ENCODE assay signal across 8 cellular contexts in the genomic region with DNA sequence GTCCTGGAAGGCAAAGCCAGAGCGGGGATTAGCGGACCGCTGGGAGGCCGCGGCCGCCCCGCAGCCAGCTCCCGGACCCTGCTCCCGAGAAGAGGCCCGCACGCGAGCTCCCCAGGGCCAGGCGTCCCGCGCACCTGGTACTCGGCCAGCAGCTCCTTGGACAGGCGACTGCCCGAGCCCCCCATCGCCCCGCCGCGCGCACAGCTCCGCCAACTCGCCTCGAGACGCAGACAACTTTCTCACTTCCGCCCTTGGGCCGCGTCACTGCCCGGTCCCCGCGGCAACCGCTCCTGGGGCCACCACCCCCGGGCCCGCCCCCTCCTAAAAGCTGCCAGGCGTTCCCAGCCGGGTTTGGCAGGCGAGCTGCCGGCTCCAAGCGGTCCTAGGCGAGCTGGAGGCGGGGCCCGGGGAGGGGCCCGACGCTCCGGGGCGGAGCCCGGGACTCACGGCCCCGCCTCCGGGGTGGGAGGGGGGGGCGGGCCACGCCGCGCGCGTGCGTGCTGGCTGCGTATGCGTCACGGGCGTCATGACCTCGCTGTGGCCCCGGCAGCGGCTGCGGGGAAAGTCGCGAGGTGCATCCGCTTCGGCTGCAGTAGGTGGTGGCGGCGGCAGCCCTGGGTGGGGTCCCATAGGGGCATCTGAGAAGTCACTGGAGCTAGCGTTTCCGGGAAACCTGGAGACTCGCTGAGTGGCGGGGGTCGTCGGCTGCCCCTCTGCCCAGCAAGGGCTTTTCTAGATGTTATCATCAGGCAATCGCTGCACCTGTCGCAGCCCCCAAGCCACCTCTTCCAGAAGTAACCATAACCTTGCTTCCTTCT. TPM values are rescaled to one million over a fixed set of nuclear protein-coding genes. Genes with fewer than 3 reads are reported as not detected.
A peak's percentile ranks its signal among the peaks of the same experiment; 100 is the strongest.
DNase-seq lines count a peak whose midpoint lies in the region; ATAC-seq and TF ChIP-seq lines count a peak whose summit lies in the region.

A gene (minus strand): TSS at position 241 of the 818 bp plus-strand sequence. CDS start 56 bp downstream, at position 185.
A gene with protein sequence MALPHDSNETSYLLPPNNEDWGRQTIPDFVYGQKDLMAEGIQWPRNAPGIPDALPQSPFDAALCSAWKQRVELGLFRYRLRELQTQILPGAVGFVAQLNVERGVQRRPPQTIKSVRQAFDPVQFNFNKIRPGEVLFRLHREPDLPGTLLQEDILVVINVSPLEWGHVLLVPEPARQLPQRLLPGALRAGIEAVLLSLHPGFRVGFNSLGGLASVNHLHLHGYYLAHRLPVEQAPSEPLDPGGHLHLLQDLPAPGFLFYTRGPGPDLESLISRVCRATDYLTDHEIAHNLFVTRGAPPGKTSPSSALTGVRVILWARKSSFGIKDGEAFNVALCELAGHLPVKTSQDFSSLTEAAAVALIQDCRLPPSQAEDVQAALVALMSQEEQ (plus strand): TSS at position 509 of the 818 bp plus-strand sequence. CDS start 6,700 bp downstream, outside the sequence.

- ATAC-seq in GM21786 (IDR thresholded peaks at IDR 0.05; ENCODE audit: unreplicated experiment) (peak; percentile 85), Panc1 (peak; percentile 79)
- peak; percentile 89 to 92 for ATAC-seq in activated T-cell treated with anti-CD3 and anti-CD28 coated beads, Interleukin-2, amount 50 U/mL, for 4 hours

- H3K9me3 Mint-ChIP-seq in activated T-cell treated with anti-CD3 and anti-CD28 coated beads, Interleukin-2, amount 50 U/mL, for 4 hours, result no peaks in the 10 kb centered on the region

- peak within 1 kb of the TSS; percentile 94 for H3K4me3 Mint-ChIP-seq in activated T-cell treated with anti-CD3 and anti-CD28 coated beads, Interleukin-2, amount 50 U/mL, for 4 hours

- peak within 1 kb of the TSS; percentile 73 for H3K4me2 ChIP-seq in KMS-11

- H3K4me1 Mint-ChIP-seq in activated T-cell treated with anti-CD3 and anti-CD28 coated beads, Interleukin-2, amount 50 U/mL, for 4 hours (ENCODE audit: low read depth), result peaks cover 49% of the 10 kb centered on the region

- H3K9me3 ChIP-seq in Panc1 (ENCODE audit: control insufficient read depth, insufficient read depth, low read depth, low read length), result no peaks in the 10 kb centered on the region
- no peaks in the 10 kb centered on the region for H3K9me3 ChIP-seq in esophagus (ENCODE audit: control insufficient read depth in 2 of 2, insufficient read depth in 1 of 2, low read depth in 1 of 2, low read length in 1 of 2)
- H3K9me3 ChIP-seq in muscle layer of colon (ENCODE audit: low read length), result no peaks in the 10 kb centered on the region

- H3K27ac ChIP-seq in KMS-11 (peak within 1 kb of the TSS; percentile 58), Panc1 (ENCODE audit: low read length) (peak within 1 kb of the TSS; percentile 99), esophagus (ENCODE audit: low read depth in 2 of 2, low read length in 1 of 2) (peak within 1 kb of the TSS; percentile 94 to 98), muscle layer of colon (ENCODE audit: low read depth, low read length) (peak within 1 kb of the TSS; percentile 79)

- WGBS in esophagus, 2 donors, result 0 to 1% methylated on average over 65 to 81 of the region's 81 CpGs

- H3K36me3 ChIP-seq in KMS-11 (ENCODE audit: insufficient read depth), result no peaks in the 10 kb centered on the region
- no peaks in the 10 kb centered on the region; the same call in 1 of the 2 replicates for H3K36me3 ChIP-seq in Panc1 (ENCODE audit: control insufficient read depth, insufficient read depth, low read length)
- peaks cover 0 to 17% of the 10 kb centered on the region in 2 donors for H3K36me3 ChIP-seq in esophagus (ENCODE audit: control insufficient read depth in 2 of 2, insufficient read depth in 2 of 2, low read length in 1 of 2)
- peaks cover 35% of the 10 kb centered on the region for H3K36me3 ChIP-seq in muscle layer of colon (ENCODE audit: insufficient read depth, low read length)

- POLR2A ChIA-PET in Panc1 (lab: Charles Lee), result interaction anchor here (0.6 to 1.9 kb wide), 11 partner anchors 9 to 421 kb away, joined by 3 to 10 read pairs (median 4); a partner anchor contains a TSS

- H2AFZ ChIP-seq in KMS-11 (ENCODE audit: low read depth), result peak within 1 kb of the TSS; percentile 90

- CTCF ChIA-PET in Panc1 (lab: Charles Lee), result interaction anchor here (0.6 to 1.3 kb wide), 6 partner anchors 10 to 296 kb away, joined by 3 to 7 read pairs (median 4); a partner anchor contains a TSS

- peak; percentile 52 for DNase-seq in DMS79 treated with DMSO at 0.1 percent for 48 hours (lab: John Stamatoyannopoulos, UW)
- no peak for DNase-seq in Panc1 (ENCODE audit: low read depth, low spot score)
- peak; percentile 97 for DNase-seq in activated T-cell treated with anti-CD3 and anti-CD28 coated beads, Interleukin-2, amount 50 U/mL, for 4 hours
- DNase-seq in stimulated activated CD8-positive, alpha-beta memory T cell treated with anti-CD3 and anti-CD28 coated beads, Interleukin-7, amount 100 ng/mL, for 1 hour (ENCODE audit: low read depth in 2 of 2), result peak; percentile 88 to 91

- BruUV-seq in Panc1 (replicated peaks; lab: Mats Ljungman, UMichigan), result no TSS peak

- no peak for TF ChIP-seq CTCF in KMS-11 (conservative IDR thresholded peaks at IDR 0.05; ENCODE audit: low read depth, low read length)
- TF ChIP-seq CTCF in Panc1 (IDR thresholded peaks at IDR 0.05), result no peak

- H3K27me3 ChIP-seq in KMS-11 (ENCODE audit: insufficient read depth, low read depth) (no peaks in the 10 kb centered on the region), Panc1 (ENCODE audit: control insufficient read depth, insufficient read depth, low read length) (no peaks in the 10 kb centered on the region), esophagus (ENCODE audit: control insufficient read depth in 1 of 2, insufficient read depth in 2 of 2, low read length in 2 of 2) (no peaks in the 10 kb centered on the region), muscle layer of colon (ENCODE audit: control insufficient read depth in 1 of 2, insufficient read depth in 2 of 2, low read length in 2 of 2) (no peaks in the 10 kb centered on the region)

- H3K27me3 Mint-ChIP-seq in activated T-cell treated with anti-CD3 and anti-CD28 coated beads, Interleukin-2, amount 50 U/mL, for 4 hours (ENCODE audit: low read depth), result no peaks in the 10 kb centered on the region

- H3K36me3 Mint-ChIP-seq in activated T-cell treated with anti-CD3 and anti-CD28 coated beads, Interleukin-2, amount 50 U/mL, for 4 hours (ENCODE audit: insufficient read depth), result peaks cover 29% of the 10 kb centered on the region

- H3K9ac ChIP-seq in KMS-11 (peak within 1 kb of the TSS; percentile 61; the same call in 1 of the 2 replicates), muscle layer of colon (ENCODE audit: low read length) (peak within 1 kb of the TSS; percentile 84)

- H3K4me3 ChIP-seq in KMS-11 (IDR thresholded peaks at IDR 0.05; ENCODE audit: insufficient read depth, low read depth, low read length) (no peak within 1 kb of the TSS), Panc1 (ENCODE audit: low read depth in 2 of 2, low read length in 2 of 2) (peak within 1 kb of the TSS; percentile 75 to 85), esophagus (ENCODE audit: low read depth in 1 of 2, low read length in 2 of 2) (peak within 1 kb of the TSS; percentile 60 to 74), muscle layer of colon (ENCODE audit: low read depth in 1 of 2, low read length in 2 of 2) (peak within 1 kb of the TSS; percentile 63 to 84)

- H3K4me1 ChIP-seq in KMS-11 (ENCODE audit: low read depth, poor library complexity, severe bottlenecking) (peaks cover 16% of the 10 kb centered on the region), Panc1 (ENCODE audit: control insufficient read depth, insufficient read depth, low read length) (peaks cover 39% of the 10 kb centered on the region), esophagus (ENCODE audit: control insufficient read depth in 2 of 2, insufficient read depth in 2 of 2, low read length in 1 of 2) (peaks cover 4 to 27% of the 10 kb centered on the region in 2 donors), muscle layer of colon (ENCODE audit: insufficient read depth, low read length) (peaks cover 52% of the 10 kb centered on the region)

- H4K20me1 ChIP-seq in KMS-11 (ENCODE audit: insufficient read depth), result no peaks in the 10 kb centered on the region

- in situ Hi-C loops in Panc1 (cut with HindIII; ENCODE audit: low pct_unique_long_range_greater_than_20kb, low sequenced_read_pairs), result no loop called here

- intact Hi-C loops in Panc1 (cut with micrococcal nuclease; ENCODE audit: unreplicated experiment), result no loop called here

- H3K79me2 ChIP-seq in KMS-11 (ENCODE audit: insufficient read depth, low read depth), result no peaks in the 10 kb centered on the region

RNA-seq across cellular contexts. Expression of the first gene that starts in this region (rescaled TPM):
- 193 TPM for total RNA-seq in Panc1 (2021; ENCODE audit: unreplicated experiment)
- polyA plus RNA-seq in Panc1 (2012; ENCODE audit: insufficient read length), result 352 TPM
- 100 to 1,000 TPM; 130 to 158 (median 151) TPM for total RNA-seq in activated T-cell treated with anti-CD3 and anti-CD28 coated beads, Interleukin-2, amount 50 U/mL, for 4 hours
- polyA plus RNA-seq in esophagus, result 100 to 1,000 TPM in 1 of 2 donors, 10 to 100 TPM in 1; 88.5 to 121 TPM

RNA-seq across cellular contexts. Expression of the second gene that starts in this region (rescaled TPM):
- 22.8 TPM for total RNA-seq in Panc1 (2021; ENCODE audit: unreplicated experiment)
- polyA plus RNA-seq in Panc1 (2012; ENCODE audit: insufficient read length), result 11.7 TPM
- 10 to 100 TPM; 11.4 to 12.9 (median 11.9) TPM for total RNA-seq in activated T-cell treated with anti-CD3 and anti-CD28 coated beads, Interleukin-2, amount 50 U/mL, for 4 hours
- polyA plus RNA-seq in esophagus, result 1 to 10 TPM; 2.1 to 2.2 TPM
